ENCODE assay signal across 8 cellular contexts in the genomic region with DNA sequence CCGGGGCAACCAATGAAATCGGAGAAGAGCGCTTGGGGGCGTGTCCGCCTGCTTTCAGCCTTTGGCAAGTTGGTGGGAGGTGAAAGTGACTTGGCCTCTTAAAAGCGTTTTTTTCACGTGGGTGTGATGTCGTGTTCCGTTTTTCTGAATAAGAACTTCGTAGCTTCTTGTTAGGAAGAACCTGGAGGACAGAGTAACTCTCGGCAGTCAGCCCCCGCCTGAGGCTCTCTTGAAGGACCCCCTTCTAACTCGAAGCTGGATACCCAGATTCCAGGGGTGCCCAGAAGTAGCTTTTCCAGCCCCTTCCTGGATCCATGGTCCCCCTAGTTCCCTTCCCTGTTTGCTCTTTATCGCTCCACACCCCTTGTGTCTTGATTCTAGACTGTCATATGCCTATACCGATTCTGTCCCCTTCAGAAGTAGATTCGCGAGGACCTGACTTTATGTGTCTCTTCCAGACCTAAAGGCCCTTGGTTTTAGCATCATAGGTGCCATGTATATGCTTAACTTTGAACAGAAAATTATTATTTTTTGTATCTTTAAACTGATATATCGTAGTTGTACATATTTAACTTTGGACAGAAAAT. TPM values are rescaled to one million over a fixed set of nuclear protein-coding genes. Genes with fewer than 3 reads are reported as not detected.
DNase-seq lines count a peak whose midpoint lies in the region; ATAC-seq, FAIRE-seq and TF ChIP-seq lines count a peak whose summit lies in the region.

No MANE protein-coding gene starts in this region.

- H3K27me3 ChIP-seq in ACC112 (ENCODE audit: insufficient read depth, low read length) (no peaks in the 10 kb centered on the region), HL-60 (ENCODE audit: insufficient read depth, poor library complexity, severe bottlenecking) (no peaks in the 10 kb centered on the region), K562 (ENCODE audit: control insufficient read depth in 2 of 2, insufficient read depth in 2 of 2, low read length in 2 of 2) (no peaks in the 10 kb centered on the region), right lobe of liver (no peaks in the 10 kb centered on the region), tibial nerve (no peaks in the 10 kb centered on the region)

- H3K9ac ChIP-seq in K562 (ENCODE audit: insufficient read depth in 1 of 2, low read depth in 2 of 2, low read length in 2 of 2) = peak overlapping the region; percentile 83 to 87; a peak in 3 of 4 replicates

- ATAC-seq in K562 = peak; percentile 0; the same call in 1 of the 3 replicates
- ATAC-seq in right lobe of liver = no peak
- no peak for ATAC-seq in HG03354 (IDR thresholded peaks at IDR 0.05; ENCODE audit: poor library complexity, severe bottlenecking, unreplicated experiment)

- peak overlapping the region; percentile 74 for H3K4me3 ChIP-seq in ACC112 (ENCODE audit: low read depth, low read length)
- H3K4me3 ChIP-seq in HL-60 (replicated peaks; ENCODE audit: insufficient read depth, low read length) = peak overlapping the region; percentile 41
- peak overlapping the region; percentile 78 for H3K4me3 ChIP-seq in K562
- H3K4me3 ChIP-seq in right lobe of liver = peak overlapping the region; percentile 37 to 56 (median 37)
- peak overlapping the region; percentile 34 to 93 (median 54) for H3K4me3 ChIP-seq in tibial nerve

- peaks cover 5% of the 10 kb centered on the region; the same call in 1 of the 2 replicates for H3K36me3 ChIP-seq in ACC112 (ENCODE audit: insufficient read depth, low read length)
- peaks cover 23% of the 10 kb centered on the region for H3K36me3 ChIP-seq in K562 (ENCODE audit: control insufficient read depth, insufficient read depth, low read length)
- H3K36me3 ChIP-seq in right lobe of liver = no peaks in the 10 kb centered on the region
- no peaks in the 10 kb centered on the region for H3K36me3 ChIP-seq in tibial nerve

- H3K27ac ChIP-seq in ACC112 (ENCODE audit: low read depth, low read length) (peak overlapping the region; percentile 80), HL-60 (replicated peaks) (peak overlapping the region; percentile 77), K562 (ENCODE audit: extremely low read depth, low read depth, low read length) (peak overlapping the region; percentile 93), right lobe of liver (peak overlapping the region; percentile 82 to 90 (median 85)), tibial nerve (peak overlapping the region; percentile 91 to 98 (median 96))

- H3K9me1 ChIP-seq in K562 (ENCODE audit: control insufficient read depth, insufficient read depth, low read length) = no peaks in the 10 kb centered on the region

- TF ChIP-seq EP300 in K562 (IDR thresholded peaks at IDR 0.05; ENCODE audit: low read length) (no peak; the same call in 1 of the 2 replicates), tibial nerve (IDR thresholded peaks at IDR 0.05) (peak in 1 of 2 donors; percentile 72)

- no peak for DNase-seq in HL-60 (ENCODE audit: low read depth in 1 of 2, low spot score in 1 of 2)
- peak; percentile 17 to 98 (median 74) for DNase-seq in K562 (ENCODE audit: extremely low read depth in 1 of 4, low spot score in 3 of 4)
- DNase-seq in right lobe of liver = peak in 2 of 3 donors; percentile 95 to 97
- no peak for DNase-seq in tibial nerve (ENCODE audit: low spot score in 2 of 2)
- no peak for DNase-seq in NCI-H82 treated with DMSO at 0.1 percent for 48 hours (lab: John Stamatoyannopoulos, UW; ENCODE audit: unreplicated experiment)
- DNase-seq in NCI-H524 treated with DMSO at 0.1 percent for 48 hours (lab: John Stamatoyannopoulos, UW) = no peak

- in situ Hi-C loops in K562 (cut with MboI) = no loop called here

- H2AFZ ChIP-seq in ACC112 (ENCODE audit: low read length, unreplicated experiment) = peak overlapping the region; percentile 79
- H2AFZ ChIP-seq in K562 (ENCODE audit: low read depth, low read length) = peak overlapping the region; percentile 97

- under 1% methylated on average over 18 of the region's 18 CpGs for WGBS in K562 (ENCODE audit: insufficient coverage, low coverage, missing lambda C conversion rate)
- 22% methylated on average over 10 of the region's 18 CpGs for WGBS in right lobe of liver (ENCODE audit: insufficient coverage, low coverage, low lambda C conversion rate, missing lambda C conversion rate)
- 13 to 14% methylated on average over 18 of the region's 18 CpGs for WGBS in tibial nerve, 2 donors

- TSS peak; percentile 89 for BruUV-seq in K562 (replicated peaks; lab: Mats Ljungman, UMichigan)

- CTCF ChIA-PET in K562 (lab: Yijun Ruan, JAX; ENCODE audit: low intra/inter-chr PET ratio) = no interaction called here

- TF ChIP-seq CTCF in HL-60 (IDR thresholded peaks at IDR 0.05; ENCODE audit: insufficient read depth, low read length) = no peak
- no peak for TF ChIP-seq CTCF in K562 (IDR thresholded peaks at IDR 0.05 in 2 of 3, conservative IDR thresholded peaks at IDR 0.05 in 1 of 3; ENCODE audit: insufficient read depth in 2 of 3, low read depth in 1 of 3, low read length in 3 of 3)
- no peak for TF ChIP-seq CTCF in right lobe of liver (IDR thresholded peaks at IDR 0.05)
- no peak for TF ChIP-seq CTCF in tibial nerve (IDR thresholded peaks at IDR 0.05)

- TF ChIP-seq RAD21 in K562 (CRISPR knock-in tag; conservative IDR thresholded peaks at IDR 0.05 in 1 of 2, IDR thresholded peaks at IDR 0.05 in 1 of 2) = no peak

- intact Hi-C loops in K562 (cut with micrococcal nuclease) (loop anchor here (2.0 to 5.0 kb wide), 4 partner anchors 52 to 80 kb away; a partner anchor contains a TSS), right lobe of liver (cut with DNase I) (loop anchor here in 1 of 2 donors (10.0 kb wide), 1 partner anchor 48 kb away; a partner anchor contains a TSS)

- FAIRE-seq in K562 (lab: Jason Lieb, UNC) = peak; percentile 42

- POLR2A ChIA-PET in K562 (lab: Yijun Ruan, JAX) = interaction anchor here (0.6 to 3.8 kb wide), 23 partner anchors 9 to 185 kb away, joined by 3 to 33 read pairs (median 4); a partner anchor contains a TSS

- peak; percentile 78 for TF ChIP-seq POLR2A in K562 (conservative IDR thresholded peaks at IDR 0.05)
- peak; percentile 64 for TF ChIP-seq POLR2A in right lobe of liver (IDR thresholded peaks at IDR 0.05)
- TF ChIP-seq POLR2A in tibial nerve (IDR thresholded peaks at IDR 0.05) = peak in 1 of 2 donors; percentile 65

- H3K4me1 ChIP-seq in ACC112 (ENCODE audit: control insufficient read depth, insufficient read depth, low read length, unreplicated experiment) (peaks cover 29% of the 10 kb centered on the region), K562 (replicated peaks in 1 of 2; ENCODE audit: control insufficient read depth in 2 of 2, insufficient read depth in 2 of 2, low read length in 2 of 2) (peaks cover 8 to 39% of the 10 kb centered on the region in 2 experiments), right lobe of liver (peaks cover 0 to 25% (median 11%) of the 10 kb centered on the region in 4 donors), tibial nerve (peaks cover 0 to 39% (median 25%) of the 10 kb centered on the region in 4 donors)

- H3K4me2 ChIP-seq in K562 (ENCODE audit: insufficient read depth, low read length) = peak overlapping the region; percentile 97

- H3K9me3 ChIP-seq in K562 (replicated peaks; ENCODE audit: control insufficient read depth, insufficient read depth, low read depth, low read length) (no peaks in the 10 kb centered on the region), right lobe of liver (no peaks in the 10 kb centered on the region), tibial nerve (no peaks in the 10 kb centered on the region)

- H3K79me2 ChIP-seq in ACC112 (ENCODE audit: control insufficient read depth, insufficient read depth, low read length, unreplicated experiment) (peaks cover 39% of the 10 kb centered on the region), K562 (ENCODE audit: control insufficient read depth, insufficient read depth, low read length) (peaks cover 38% of the 10 kb centered on the region)

- H4K20me1 ChIP-seq in K562 (replicated peaks; ENCODE audit: control insufficient read depth, insufficient read depth, low read length) = 0 out of 2 replicates have a peak, but pooled peaks cover 6% of the 10 kb centered on the region

RNA-seq across cellular contexts. Expression of a gene that starts 0.9 kb away (rescaled TPM):
- total RNA-seq in K562 (2011; cell fraction: chromatin; rRNA removed; ENCODE audit: low replicate concordance) = 83.9 and 124 TPM in 2 replicates
- 40.2 and 44.9 TPM in 2 replicates for total RNA-seq in K562 (2011; cell fraction: nucleolus; rRNA removed)
- 62.0 and 71.9 TPM in 2 replicates for total RNA-seq in K562 (2011; cell fraction: nucleoplasm; rRNA removed)
- total RNA-seq in K562 (2014; rRNA removed) (22.2 and 28.7 TPM in 2 replicates), K562 (2014; rRNA removed; fragmentation: Illumina TruSeq; extraction: Trizol) (33.3 and 36.1 TPM in 2 replicates), K562 (2015; rRNA removed; fragmentation: Illumina TruSeq; extraction: Trizol) (28.7 and 28.9 TPM in 2 replicates), K562 (2021) (37.7 and 44.3 TPM in 2 replicates), right lobe of liver (10 to 100 TPM; 44.9 to 65.4 (median 52.4) TPM), tibial nerve (10 to 100 TPM; 35.4 to 59.7 (median 46.0) TPM)
- polyA plus RNA-seq in K562 (2011; rRNA removed) (33.9 and 37.2 TPM in 2 replicates), K562 (2014; fragmentation: Illumina TruSeq; extraction: Trizol) (46.9 and 49.0 TPM in 2 replicates), K562 (2014; fragmentation: Nextera tagmentation; extraction: Ambion mirVana) (10 to 100 TPM; 11.7 to 11.9 TPM), K562 (2014; rRNA removed) (24.5 and 27.8 TPM in 2 replicates)
- 11.6 and 27.0 TPM in 2 replicates for polyA plus RNA-seq in K562 (2011; cell fraction: cytosol; rRNA removed)
- polyA plus RNA-seq in K562 (2011; cell fraction: nucleus; rRNA removed) = 34.6 and 56.6 TPM in 2 replicates
- polyA plus RNA-seq in K562 (2012) = 28.0 and 32.7 TPM in 2 replicates
- 54.3 and 63.2 TPM in 2 replicates for polyA minus RNA-seq in K562 (2011; rRNA and poly(A)+ RNA removed)
- polyA minus RNA-seq in K562 (2011; cell fraction: cytosol; rRNA and poly(A)+ RNA removed) = 32.7 and 32.9 TPM in 2 replicates
- polyA minus RNA-seq in K562 (2011; cell fraction: nucleus; rRNA and poly(A)+ RNA removed) = 16.8 and 30.8 TPM in 2 replicates

RNA-seq across cellular contexts. Expression of a gene that starts 52.3 kb away (rescaled TPM):
- 41.9 and 63.3 TPM in 2 replicates for total RNA-seq in K562 (2011; cell fraction: chromatin; rRNA removed; ENCODE audit: low replicate concordance)
- 16.7 and 17.6 TPM in 2 replicates for total RNA-seq in K562 (2011; cell fraction: nucleolus; rRNA removed)
- 33.9 and 51.9 TPM in 2 replicates for total RNA-seq in K562 (2011; cell fraction: nucleoplasm; rRNA removed)
- total RNA-seq in K562 (2014; rRNA removed) (7.7 and 8.8 TPM in 2 replicates), K562 (2014; rRNA removed; fragmentation: Illumina TruSeq; extraction: Trizol) (14.8 and 18.4 TPM in 2 replicates), K562 (2015; rRNA removed; fragmentation: Illumina TruSeq; extraction: Trizol) (16.4 and 16.9 TPM in 2 replicates), K562 (2021) (27.3 and 30.2 TPM in 2 replicates), right lobe of liver (10 to 100 TPM; 13.8 to 27.6 (median 21.1) TPM), tibial nerve (10 to 100 TPM; 11.4 to 16.1 (median 14.1) TPM)
- polyA plus RNA-seq in K562 (2011; rRNA removed) (34.1 and 38.4 TPM in 2 replicates), K562 (2014; fragmentation: Illumina TruSeq; extraction: Trizol) (43.4 and 48.0 TPM in 2 replicates), K562 (2014; fragmentation: Nextera tagmentation; extraction: Ambion mirVana) (1 to 10 TPM; 3.2 to 5.0 TPM), K562 (2014; rRNA removed) (19.4 and 23.3 TPM in 2 replicates)
- 34.2 and 50.2 TPM in 2 replicates for polyA plus RNA-seq in K562 (2011; cell fraction: cytosol; rRNA removed)
- polyA plus RNA-seq in K562 (2011; cell fraction: nucleus; rRNA removed) = 38.1 and 48.4 TPM in 2 replicates
- polyA plus RNA-seq in K562 (2012) = 25.5 and 37.2 TPM in 2 replicates
- polyA minus RNA-seq in K562 (2011; rRNA and poly(A)+ RNA removed) = 29.4 and 30.5 TPM in 2 replicates
- polyA minus RNA-seq in K562 (2011; cell fraction: cytosol; rRNA and poly(A)+ RNA removed) = 13.4 and 17.4 TPM in 2 replicates
- 13.1 and 23.9 TPM in 2 replicates for polyA minus RNA-seq in K562 (2011; cell fraction: nucleus; rRNA and poly(A)+ RNA removed)

Comparison
In these comparisons a context has a peak if more than half of its experiments do, and no peak if none do; other contexts are left out.
1. DNase-seq: peak in K562 (4 of 4) and right lobe of liver (2 of 3); none in HL-60 (0 of 2), tibial nerve (0 of 2), NCI-H82 treated with DMSO at 0.1 percent for 48 hours (single experiment) and NCI-H524 treated with DMSO at 0.1 percent for 48 hours (single experiment).
2. Peak in every context shown above with its lines, with median percentiles within 50 percentile points of each other: H3K27ac ChIP-seq and H3K4me3 ChIP-seq.